Comparison of ENCODE assay signal across 8 cellular contexts in the genomic region with DNA sequence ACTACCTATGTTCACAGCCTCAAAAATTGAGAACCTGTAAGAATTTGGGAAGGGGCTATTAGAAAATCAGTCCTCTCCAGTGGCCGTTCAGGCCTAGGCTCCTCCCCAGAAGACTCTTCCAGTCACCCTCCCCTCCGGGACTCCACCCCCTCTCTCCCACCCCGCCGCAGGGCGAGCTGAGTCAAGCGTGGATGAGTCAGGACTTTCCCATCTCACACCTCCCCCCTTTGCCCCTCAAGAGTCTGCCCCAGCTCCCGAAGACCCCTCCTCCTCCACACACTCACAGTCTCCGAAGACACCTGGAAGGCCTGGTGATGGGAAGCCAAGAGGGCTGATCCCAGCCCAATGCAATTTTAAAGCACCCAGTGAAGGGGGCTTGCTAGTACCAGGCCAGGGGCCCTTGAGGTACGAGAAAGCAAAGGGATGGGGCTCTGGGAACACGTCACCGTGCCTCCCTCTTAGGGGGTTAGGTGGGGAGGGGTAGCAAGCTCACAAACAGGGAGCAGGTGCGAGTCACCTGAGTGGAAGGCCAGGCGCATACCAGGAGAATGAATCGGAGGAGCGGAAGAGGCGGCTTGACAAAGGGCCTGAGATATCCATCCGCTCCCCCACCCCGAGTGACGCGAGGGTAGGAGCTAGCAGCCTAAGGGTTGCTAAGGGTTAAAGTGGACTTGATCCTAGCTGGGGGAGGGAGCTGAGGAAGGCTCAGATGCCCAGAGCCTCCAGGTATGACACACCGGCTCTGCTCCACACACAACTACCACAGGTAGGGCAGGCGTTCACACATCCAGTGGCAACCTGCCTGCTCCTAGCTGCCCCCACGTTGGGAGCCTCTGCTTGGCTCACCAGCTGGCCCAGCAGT. TPM values are rescaled to one million over a fixed set of nuclear protein-coding genes. Genes with fewer than 3 reads are reported as not detected.
DNase-seq lines count a peak whose midpoint lies in the region; ATAC-seq and TF ChIP-seq lines count a peak whose summit lies in the region.

No MANE protein-coding gene starts in this region.

- H3K4me2 ChIP-seq in DND-41 (ENCODE audit: insufficient read depth, low read length) (no peak overlapping the region), OCI-LY1 (ENCODE audit: low read length) (peak overlapping the region; percentile 42; the same call in 1 of the 2 replicates)

- no peaks in the 10 kb centered on the region for H3K27me3 Mint-ChIP-seq in activated T-helper 2 cell treated with anti-CD3 and anti-CD28 coated beads, Interferon-gamma antibody, Interleukin-2, Interleukin-4, amounts not matched to agents 10 μg/mL and 5 μg/mL and 100 μg/mL, durations not matched to agents 14 hours and 24 hours and 36 hours (ENCODE audit: low read depth)

- no peaks in the 10 kb centered on the region for H3K9me3 Mint-ChIP-seq in activated T-helper 2 cell treated with anti-CD3 and anti-CD28 coated beads, Interferon-gamma antibody, Interleukin-2, Interleukin-4, amounts not matched to agents 10 μg/mL and 5 μg/mL and 100 μg/mL, durations not matched to agents 14 hours and 24 hours and 36 hours

- H3K9me3 ChIP-seq in DND-41 (ENCODE audit: insufficient read depth, low read length, severe bottlenecking), result no peaks in the 10 kb centered on the region
- H3K9me3 ChIP-seq in OCI-LY1 (ENCODE audit: low read length), result no peaks in the 10 kb centered on the region
- H3K9me3 ChIP-seq in suprapubic skin, result no peaks in the 10 kb centered on the region

- H3K4me1 Mint-ChIP-seq in activated T-helper 2 cell treated with anti-CD3 and anti-CD28 coated beads, Interferon-gamma antibody, Interleukin-2, Interleukin-4, amounts not matched to agents 10 μg/mL and 5 μg/mL and 100 μg/mL, durations not matched to agents 14 hours and 24 hours and 36 hours (ENCODE audit: low read depth), result peaks cover 62% of the 10 kb centered on the region

- no peaks in the 10 kb centered on the region for H4K20me1 ChIP-seq in DND-41 (ENCODE audit: insufficient read depth, low read length)
- no peaks in the 10 kb centered on the region for H4K20me1 ChIP-seq in OCI-LY1 (ENCODE audit: insufficient read depth, low read length)

- no peak for TF ChIP-seq POLR2A in suprapubic skin (IDR thresholded peaks at IDR 0.05)

- no peaks in the 10 kb centered on the region for H3F3A ChIP-seq in OCI-LY1 (ENCODE audit: insufficient read depth, low read length)

- H3K4me3 Mint-ChIP-seq in activated T-helper 2 cell treated with anti-CD3 and anti-CD28 coated beads, Interferon-gamma antibody, Interleukin-2, Interleukin-4, amounts not matched to agents 10 μg/mL and 5 μg/mL and 100 μg/mL, durations not matched to agents 14 hours and 24 hours and 36 hours (ENCODE audit: low read depth), result peak overlapping the region; percentile 24

- DNase-seq in DND-41 (peak; percentile 49), fibroblast of pulmonary artery (ENCODE audit: low read depth) (peak; percentile 85), nucleus accumbens (lab: John Stamatoyannopoulos, UW) (peak in 43 of 56 donors; percentile 15 to 81 (median 54)), suprapubic skin (ENCODE audit: low spot score in 2 of 2) (peak in 1 of 2 donors; percentile 95), GF-D8 (lab: John Stamatoyannopoulos, UW) (no peak)
- peak; percentile 39 for DNase-seq in activated T-helper 2 cell treated with anti-CD3 and anti-CD28 coated beads, Interferon-gamma antibody, Interleukin-2, Interleukin-4, amounts not matched to agents 10 μg/mL and 5 μg/mL and 100 μg/mL, durations not matched to agents 14 hours and 24 hours and 36 hours (ENCODE audit: low spot score)

- TF ChIP-seq CTCF in DND-41 (IDR thresholded peaks at IDR 0.05; ENCODE audit: borderline replicate concordance, extremely low read depth, low read length, poor library complexity, severe bottlenecking) (no peak), OCI-LY1 (IDR thresholded peaks at IDR 0.05; ENCODE audit: low read length) (no peak), fibroblast of pulmonary artery (IDR thresholded peaks at IDR 0.05; ENCODE audit: low read length, missing control alignments) (no peak), suprapubic skin (IDR thresholded peaks at IDR 0.05) (no peak)

- H3K9me2 ChIP-seq in OCI-LY1 (ENCODE audit: low read depth, low read length), result no peaks in the 10 kb centered on the region

- peak overlapping the region; percentile 88 for H3K27ac Mint-ChIP-seq in activated T-helper 2 cell treated with anti-CD3 and anti-CD28 coated beads, Interferon-gamma antibody, Interleukin-2, Interleukin-4, amounts not matched to agents 10 μg/mL and 5 μg/mL and 100 μg/mL, durations not matched to agents 14 hours and 24 hours and 36 hours

- 19% methylated on average over 15 of the region's 23 CpGs for WGBS in suprapubic skin

- H3K9ac ChIP-seq in DND-41 (ENCODE audit: low read depth, low read length) (no peak overlapping the region; the same call in 1 of the 2 replicates), OCI-LY1 (ENCODE audit: low read length) (peak overlapping the region; percentile 36; the same call in 1 of the 2 replicates)

- peaks cover 45% of the 10 kb centered on the region for H3K79me2 ChIP-seq in DND-41 (ENCODE audit: insufficient read depth, low read length)
- H3K79me2 ChIP-seq in OCI-LY1 (ENCODE audit: insufficient read depth, low read length), result no peaks in the 10 kb centered on the region

- no peak for TF ChIP-seq EP300 in suprapubic skin (IDR thresholded peaks at IDR 0.05)

- no peak overlapping the region for H3K4me3 ChIP-seq in DND-41 (ENCODE audit: low read depth in 1 of 2, low read length in 2 of 2)
- no peak overlapping the region for H3K4me3 ChIP-seq in OCI-LY1 (ENCODE audit: low read depth, low read length, poor library complexity, severe bottlenecking)
- peak overlapping the region; percentile 36 for H3K4me3 ChIP-seq in fibroblast of pulmonary artery (replicated peaks; ENCODE audit: low read depth, low read length)
- H3K4me3 ChIP-seq in suprapubic skin, result peak overlapping the region; percentile 38

- peaks cover 12% of the 10 kb centered on the region for H3K36me3 Mint-ChIP-seq in activated T-helper 2 cell treated with anti-CD3 and anti-CD28 coated beads, Interferon-gamma antibody, Interleukin-2, Interleukin-4, amounts not matched to agents 10 μg/mL and 5 μg/mL and 100 μg/mL, durations not matched to agents 14 hours and 24 hours and 36 hours (ENCODE audit: low read depth)

- peak overlapping the region; percentile 75 for H3K27ac ChIP-seq in DND-41 (ENCODE audit: low read length)
- H3K27ac ChIP-seq in OCI-LY1 (ENCODE audit: low read depth, low read length, poor library complexity, severe bottlenecking), result peak overlapping the region; percentile 82
- peak overlapping the region; percentile 96 for H3K27ac ChIP-seq in suprapubic skin

- H3K27me3 ChIP-seq in DND-41 (ENCODE audit: insufficient read depth, low read length, poor library complexity) (no peaks in the 10 kb centered on the region), OCI-LY1 (ENCODE audit: insufficient read depth, low read length) (no peaks in the 10 kb centered on the region), suprapubic skin (no peaks in the 10 kb centered on the region)

- H3K36me3 ChIP-seq in DND-41 (ENCODE audit: insufficient read depth, low read length), result peaks cover 11% of the 10 kb centered on the region; the same call in 1 of the 2 replicates
- no peaks in the 10 kb centered on the region for H3K36me3 ChIP-seq in OCI-LY1 (ENCODE audit: insufficient read depth, low read length)
- peaks cover 3% of the 10 kb centered on the region for H3K36me3 ChIP-seq in suprapubic skin

- ATAC-seq in DND-41 (ENCODE audit: insufficient read depth, low read depth), result no peak
- ATAC-seq in HG03039 (IDR thresholded peaks at IDR 0.05; ENCODE audit: unreplicated experiment), result no peak

- intact Hi-C loops in activated T-helper 2 cell treated with anti-CD3 and anti-CD28 coated beads, Interferon-gamma antibody, Interleukin-2, Interleukin-4, amounts not matched to agents 10 μg/mL and 5 μg/mL and 100 μg/mL, durations not matched to agents 14 hours and 24 hours and 36 hours (cut with micrococcal nuclease), result no loop called here

- H3K4me1 ChIP-seq in DND-41 (ENCODE audit: insufficient read depth, low read length), result peaks cover 63% of the 10 kb centered on the region
- H3K4me1 ChIP-seq in OCI-LY1 (ENCODE audit: insufficient read depth, low read length, severe bottlenecking), result peaks cover 46% of the 10 kb centered on the region
- peaks cover 100% of the 10 kb centered on the region for H3K4me1 ChIP-seq in suprapubic skin

- H2AFZ ChIP-seq in DND-41 (ENCODE audit: low read depth, low read length) (no peak overlapping the region), OCI-LY1 (ENCODE audit: low read length) (no peak overlapping the region)

RNA-seq across cellular contexts. Expression of a gene that starts 13.6 kb away (rescaled TPM):
- 21.9 and 23.7 TPM in 2 replicates for total RNA-seq in activated T-helper 2 cell treated with anti-CD3 and anti-CD28 coated beads, Interferon-gamma antibody, Interleukin-2, Interleukin-4, amounts not matched to agents 10 μg/mL and 5 μg/mL and 100 μg/mL, durations not matched to agents 14 hours and 24 hours and 36 hours
- total RNA-seq in suprapubic skin, result 10 to 100 TPM; 50.0 to 58.9 (median 56.3) TPM

RNA-seq across cellular contexts. Expression of a gene that starts 28.4 kb away (rescaled TPM):
- total RNA-seq in activated T-helper 2 cell treated with anti-CD3 and anti-CD28 coated beads, Interferon-gamma antibody, Interleukin-2, Interleukin-4, amounts not matched to agents 10 μg/mL and 5 μg/mL and 100 μg/mL, durations not matched to agents 14 hours and 24 hours and 36 hours, result 7.5 and 8.1 TPM in 2 replicates
- total RNA-seq in suprapubic skin, result not detected

RNA-seq across cellular contexts. Expression of a gene that starts 44.0 kb away (rescaled TPM):
- total RNA-seq in activated T-helper 2 cell treated with anti-CD3 and anti-CD28 coated beads, Interferon-gamma antibody, Interleukin-2, Interleukin-4, amounts not matched to agents 10 μg/mL and 5 μg/mL and 100 μg/mL, durations not matched to agents 14 hours and 24 hours and 36 hours, result 0.21 TPM in 1 of 2 replicates, not detected in the other
- total RNA-seq in suprapubic skin, result not detected

RNA-seq across cellular contexts. Expression of a gene that starts 59.5 kb away (rescaled TPM):
- total RNA-seq in activated T-helper 2 cell treated with anti-CD3 and anti-CD28 coated beads, Interferon-gamma antibody, Interleukin-2, Interleukin-4, amounts not matched to agents 10 μg/mL and 5 μg/mL and 100 μg/mL, durations not matched to agents 14 hours and 24 hours and 36 hours, result not detected in 2 replicates
- total RNA-seq in suprapubic skin, result not detected

Comparison
In these comparisons a context has a peak if more than half of its experiments do, and no peak if none do; other contexts are left out.
1. H3K4me3 ChIP-seq: peak in fibroblast of pulmonary artery (single experiment) and suprapubic skin (single experiment); none in DND-41 (0 of 2) and OCI-LY1 (single experiment).
2. Peak in every context shown above with its lines, with median percentiles within 50 percentile points of each other: H3K27ac ChIP-seq.